Comparison of ENCODE assay signal across 12 cellular contexts in the genomic region with DNA sequence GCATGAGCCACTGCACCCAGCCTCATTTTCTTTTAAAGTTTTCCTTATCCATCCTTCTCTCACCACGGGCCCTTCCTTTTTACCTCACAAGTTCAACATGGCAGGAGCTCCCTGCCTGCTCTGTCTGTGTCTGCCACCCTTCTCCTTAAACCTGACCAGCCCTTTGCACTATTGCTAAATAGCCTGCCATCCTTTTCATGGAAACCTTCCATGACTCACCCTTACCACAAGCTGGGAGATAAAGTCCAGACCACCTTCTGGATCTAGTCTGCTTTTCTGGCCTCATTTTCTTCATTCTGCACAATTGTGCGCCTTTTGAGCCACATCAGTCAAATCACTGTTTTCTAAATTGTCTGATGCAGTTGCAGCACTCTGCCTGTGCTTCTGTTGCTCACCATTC. TPM values are rescaled to one million over a fixed set of nuclear protein-coding genes. Genes with fewer than 3 reads are reported as not detected.
DNase-seq lines count a peak whose midpoint lies in the region; ATAC-seq and TF ChIP-seq lines count a peak whose summit lies in the region.
"Had no signal": no experiment of that assay in that cellular context is flagged by ENCODE, and none has a peak within 500 bp of the region (broad histone marks: within the 10 kb centered on the region; RNA-seq: fewer than 3 reads in every experiment).

No MANE protein-coding gene starts in this region.

- H3K9me3 Mint-ChIP-seq in naive B cell: peaks cover 0 to 5% (median 0%) of the 10 kb centered on the region in 7 donors
- no peaks in the 10 kb centered on the region for H3K9me3 Mint-ChIP-seq in stimulated activated naive B cell treated with anti-CD40 and anti-IgM and Interleukin-4, amounts not matched to agents 10 μg/mL and 1 μg/mL and 100 μg/mL, for 72 hours

- H3K36me3 Mint-ChIP-seq in naive B cell: peaks cover 36 to 54% of the 10 kb centered on the region in 2 donors
- H3K36me3 Mint-ChIP-seq in stimulated activated naive B cell treated with anti-CD40 and anti-IgM and Interleukin-4, amounts not matched to agents 10 μg/mL and 1 μg/mL and 100 μg/mL, for 72 hours: peaks cover 45 to 60% of the 10 kb centered on the region in 2 donors

- H3K27me3 Mint-ChIP-seq in naive B cell: no peaks in the 10 kb centered on the region
- no peaks in the 10 kb centered on the region for H3K27me3 Mint-ChIP-seq in stimulated activated naive B cell treated with anti-CD40 and anti-IgM and Interleukin-4, amounts not matched to agents 10 μg/mL and 1 μg/mL and 100 μg/mL, for 72 hours
- H3K27me3 Mint-ChIP-seq: activated CD4-positive, alpha-beta T cell treated with anti-CD3 and anti-CD28 coated beads for 36 hours had no signal

- no peak overlapping the region for H3K4me3 ChIP-seq in cardiac fibroblast (replicated peaks in 1 of 2; ENCODE audit: low read depth in 2 of 2, low read length in 2 of 2)
- H3K4me3 ChIP-seq: thoracic aorta had no signal

- TF ChIP-seq CTCF in cardiac fibroblast (IDR thresholded peaks at IDR 0.05; ENCODE audit: low read depth, low read length): no peak

- peak; percentile 11 for DNase-seq in HCEC 1CT
- DNase-seq in RPMI7951 (ENCODE audit: low read depth): peak; percentile 90
- DNase-seq in cardiac fibroblast (ENCODE audit: low read depth in 2 of 2): peak; percentile 17 to 61
- DNase-seq in naive B cell: no peak
- no peak for DNase-seq in stimulated activated naive B cell treated with anti-CD40 and anti-IgM and Interleukin-4, amounts not matched to agents 10 μg/mL and 1 μg/mL and 100 μg/mL, for 72 hours
- DNase-seq in central memory CD4-positive, alpha-beta T cell: no peak
- no peak for DNase-seq in NCI-H526 (lab: John Stamatoyannopoulos, UW)
- DNase-seq: activated CD4-positive, alpha-beta T cell treated with anti-CD3 and anti-CD28 coated beads for 36 hours; caudate nucleus; midbrain; NCI-H2029 treated with DMSO at 0.1 percent for 48 hours had no signal

- H3K4me1 Mint-ChIP-seq in naive B cell: peaks cover 34 to 43% (median 42%) of the 10 kb centered on the region in 3 donors
- peaks cover 43 to 44% of the 10 kb centered on the region in 2 donors for H3K4me1 Mint-ChIP-seq in stimulated activated naive B cell treated with anti-CD40 and anti-IgM and Interleukin-4, amounts not matched to agents 10 μg/mL and 1 μg/mL and 100 μg/mL, for 72 hours

- no peak overlapping the region for H3K27ac Mint-ChIP-seq in naive B cell
- H3K27ac Mint-ChIP-seq in stimulated activated naive B cell treated with anti-CD40 and anti-IgM and Interleukin-4, amounts not matched to agents 10 μg/mL and 1 μg/mL and 100 μg/mL, for 72 hours: no peak overlapping the region
- H3K27ac Mint-ChIP-seq: activated CD4-positive, alpha-beta T cell treated with anti-CD3 and anti-CD28 coated beads for 36 hours had no signal

- ATAC-seq in naive B cell (ENCODE audit: low read depth in 2 of 2): no peak
- no peak for ATAC-seq in stimulated activated naive B cell treated with anti-CD40 and anti-IgM and Interleukin-4, amounts not matched to agents 10 μg/mL and 1 μg/mL and 100 μg/mL, for 72 hours (replicated peaks)

- H3K4me3 Mint-ChIP-seq in naive B cell: peak overlapping the region in 7 of 8 donors; percentile 7 to 78 (median 73)
- H3K4me3 Mint-ChIP-seq in stimulated activated naive B cell treated with anti-CD40 and anti-IgM and Interleukin-4, amounts not matched to agents 10 μg/mL and 1 μg/mL and 100 μg/mL, for 72 hours: peak overlapping the region in 1 of 2 donors; percentile 0
- H3K4me3 Mint-ChIP-seq: activated CD4-positive, alpha-beta T cell treated with anti-CD3 and anti-CD28 coated beads for 36 hours had no signal

RNA-seq across cellular contexts. Expression of a gene that starts 8.9 kb away (rescaled TPM):
- 73.7 and 113 TPM in 2 replicates for total RNA-seq in RPMI7951 (2014; rRNA removed; shearing (Covaris generic))
- polyA plus RNA-seq in naive B cell (ENCODE audit: low read depth in 6 of 6): 10 to 100 TPM in 5 of 6 donors, 1 to 10 TPM in 1; 5.9 to 45.2 (median 34.2) TPM

Comparison
In these comparisons a context has a peak if more than half of its experiments do, and no peak if none do; other contexts are left out.
1. DNase-seq: peak in HCEC 1CT (single experiment), RPMI7951 (single experiment) and cardiac fibroblast (2 of 2); none in naive B cell (single experiment), stimulated activated naive B cell treated with anti-CD40 and anti-IgM and Interleukin-4, amounts not matched to agents 10 μg/mL and 1 μg/mL and 100 μg/mL, for 72 hours (single experiment), central memory CD4-positive, alpha-beta T cell (single experiment) and NCI-H526 (0 of 2).